Comparison of ENCODE assay signal across 1 cellular context in genomic region chr3:48130321-48130881, GRCh38.
TF ChIP-seq lines count a peak whose summit lies in the region.

No MANE protein-coding gene starts in this region.

TF ChIP-seq in GM23338, 12 proteins besides CTCF, POLR2A, EP300 and RAD21 (continued from another document):
- TF ChIP-seq ETS1 (IDR thresholded peaks at IDR 0.05), result no peak
- no peak for TF ChIP-seq STAT1 (IDR thresholded peaks at IDR 0.05; ENCODE audit: unreplicated experiment)
- no peak for TF ChIP-seq EZH2phosphoT487 (IDR thresholded peaks at IDR 0.05; ENCODE audit: unreplicated experiment)
- TF ChIP-seq JUNB (IDR thresholded peaks at IDR 0.05; ENCODE audit: unreplicated experiment), result no peak
- TF ChIP-seq, protein P1, sequence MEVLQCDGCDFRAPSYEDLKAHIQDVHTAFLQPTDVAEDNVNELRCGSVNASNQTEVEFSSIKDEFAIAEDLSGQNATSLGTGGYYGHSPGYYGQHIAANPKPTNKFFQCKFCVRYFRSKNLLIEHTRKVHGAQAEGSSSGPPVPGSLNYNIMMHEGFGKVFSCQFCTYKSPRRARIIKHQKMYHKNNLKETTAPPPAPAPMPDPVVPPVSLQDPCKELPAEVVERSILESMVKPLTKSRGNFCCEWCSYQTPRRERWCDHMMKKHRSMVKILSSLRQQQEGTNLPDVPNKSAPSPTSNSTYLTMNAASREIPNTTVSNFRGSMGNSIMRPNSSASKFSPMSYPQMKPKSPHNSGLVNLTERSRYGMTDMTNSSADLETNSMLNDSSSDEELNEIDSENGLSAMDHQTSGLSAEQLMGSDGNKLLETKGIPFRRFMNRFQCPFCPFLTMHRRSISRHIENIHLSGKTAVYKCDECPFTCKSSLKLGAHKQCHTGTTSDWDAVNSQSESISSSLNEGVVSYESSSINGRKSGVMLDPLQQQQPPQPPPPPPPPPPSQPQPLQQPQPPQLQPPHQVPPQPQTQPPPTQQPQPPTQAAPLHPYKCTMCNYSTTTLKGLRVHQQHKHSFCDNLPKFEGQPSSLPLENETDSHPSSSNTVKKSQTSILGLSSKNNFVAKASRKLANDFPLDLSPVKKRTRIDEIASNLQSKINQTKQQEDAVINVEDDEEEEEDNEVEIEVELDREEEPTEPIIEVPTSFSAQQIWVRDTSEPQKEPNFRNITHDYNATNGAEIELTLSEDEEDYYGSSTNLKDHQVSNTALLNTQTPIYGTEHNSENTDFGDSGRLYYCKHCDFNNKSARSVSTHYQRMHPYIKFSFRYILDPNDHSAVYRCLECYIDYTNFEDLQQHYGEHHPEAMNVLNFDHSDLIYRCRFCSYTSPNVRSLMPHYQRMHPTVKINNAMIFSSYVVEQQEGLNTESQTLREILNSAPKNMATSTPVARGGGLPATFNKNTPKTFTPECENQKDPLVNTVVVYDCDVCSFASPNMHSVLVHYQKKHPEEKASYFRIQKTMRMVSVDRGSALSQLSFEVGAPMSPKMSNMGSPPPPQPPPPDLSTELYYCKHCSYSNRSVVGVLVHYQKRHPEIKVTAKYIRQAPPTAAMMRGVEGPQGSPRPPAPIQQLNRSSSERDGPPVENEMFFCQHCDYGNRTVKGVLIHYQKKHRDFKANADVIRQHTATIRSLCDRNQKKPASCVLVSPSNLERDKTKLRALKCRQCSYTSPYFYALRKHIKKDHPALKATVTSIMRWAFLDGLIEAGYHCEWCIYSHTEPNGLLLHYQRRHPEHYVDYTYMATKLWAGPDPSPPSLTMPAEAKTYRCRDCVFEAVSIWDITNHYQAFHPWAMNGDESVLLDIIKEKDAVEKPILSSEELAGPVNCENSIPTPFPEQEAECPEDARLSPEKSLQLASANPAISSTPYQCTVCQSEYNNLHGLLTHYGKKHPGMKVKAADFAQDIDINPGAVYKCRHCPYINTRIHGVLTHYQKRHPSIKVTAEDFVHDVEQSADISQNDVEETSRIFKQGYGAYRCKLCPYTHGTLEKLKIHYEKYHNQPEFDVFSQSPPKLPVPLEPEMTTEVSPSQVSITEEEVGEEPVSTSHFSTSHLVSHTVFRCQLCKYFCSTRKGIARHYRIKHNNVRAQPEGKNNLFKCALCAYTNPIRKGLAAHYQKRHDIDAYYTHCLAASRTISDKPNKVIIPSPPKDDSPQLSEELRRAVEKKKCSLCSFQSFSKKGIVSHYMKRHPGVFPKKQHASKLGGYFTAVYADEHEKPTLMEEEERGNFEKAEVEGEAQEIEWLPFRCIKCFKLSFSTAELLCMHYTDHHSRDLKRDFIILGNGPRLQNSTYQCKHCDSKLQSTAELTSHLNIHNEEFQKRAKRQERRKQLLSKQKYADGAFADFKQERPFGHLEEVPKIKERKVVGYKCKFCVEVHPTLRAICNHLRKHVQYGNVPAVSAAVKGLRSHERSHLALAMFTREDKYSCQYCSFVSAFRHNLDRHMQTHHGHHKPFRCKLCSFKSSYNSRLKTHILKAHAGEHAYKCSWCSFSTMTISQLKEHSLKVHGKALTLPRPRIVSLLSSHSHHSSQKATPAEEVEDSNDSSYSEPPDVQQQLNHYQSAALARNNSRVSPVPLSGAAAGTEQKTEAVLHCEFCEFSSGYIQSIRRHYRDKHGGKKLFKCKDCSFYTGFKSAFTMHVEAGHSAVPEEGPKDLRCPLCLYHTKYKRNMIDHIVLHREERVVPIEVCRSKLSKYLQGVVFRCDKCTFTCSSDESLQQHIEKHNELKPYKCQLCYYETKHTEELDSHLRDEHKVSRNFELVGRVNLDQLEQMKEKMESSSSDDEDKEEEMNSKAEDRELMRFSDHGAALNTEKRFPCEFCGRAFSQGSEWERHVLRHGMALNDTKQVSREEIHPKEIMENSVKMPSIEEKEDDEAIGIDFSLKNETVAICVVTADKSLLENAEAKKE (CRISPR knock-in tag; IDR thresholded peaks at IDR 0.05), result no peak
- TF ChIP-seq EZH2 (IDR thresholded peaks at IDR 0.05; ENCODE audit: low read depth, unreplicated experiment), result no peak
- no peak for TF ChIP-seq CREB1 (CRISPR knock-in tag; IDR thresholded peaks at IDR 0.05; ENCODE audit: low read depth)
- no peak for TF ChIP-seq REST (IDR thresholded peaks at IDR 0.05; ENCODE audit: unreplicated experiment)
